In genomic region chrX:21382715-21383114, GRCh38 we compare ENCODE assay signal across 9 cellular contexts. TPM values are rescaled to one million over a fixed set of nuclear protein-coding genes. Genes with fewer than 3 reads are reported as not detected.
DNase-seq lines count a peak whose midpoint lies in the region; ATAC-seq, FAIRE-seq and TF ChIP-seq lines count a peak whose summit lies in the region.
"Had no signal": no experiment of that assay in that cellular context is flagged by ENCODE, and none has a peak within 500 bp of the region (broad histone marks: within the 10 kb centered on the region; RNA-seq: fewer than 3 reads in every experiment).

No MANE protein-coding gene starts in this region.

- FAIRE-seq in D721Med (lab: Jason Lieb, UNC) (no peak), GM19239 (lab: Jason Lieb, UNC) (peak; percentile 94)

- peak in 3 of 4 donors; percentile 52 to 68 (median 66) for ATAC-seq in right lobe of liver
- ATAC-seq in omental fat pad (ENCODE audit: low FRiP score): no peak

- peaks cover 0 to 25% (median 4%) of the 10 kb centered on the region in 4 donors for H3K4me1 ChIP-seq in right lobe of liver
- H3K4me1 ChIP-seq in tibial nerve: no peaks in the 10 kb centered on the region

- H3K27ac ChIP-seq in right lobe of liver (no peak overlapping the region), tibial nerve (no peak overlapping the region)

- TF ChIP-seq POLR2A in right lobe of liver (IDR thresholded peaks at IDR 0.05) (no peak), tibial nerve (IDR thresholded peaks at IDR 0.05) (no peak)

- peak; percentile 7 for TF ChIP-seq CTCF in D721Med (IDR thresholded peaks at IDR 0.05; ENCODE audit: insufficient read depth, missing control alignments)
- TF ChIP-seq CTCF in right lobe of liver (IDR thresholded peaks at IDR 0.05): peak; percentile 41 to 53 (median 43)
- peak in 2 of 5 experiments; percentile 22 to 27 for TF ChIP-seq CTCF in tibial nerve (IDR thresholded peaks at IDR 0.05)
- TF ChIP-seq CTCF in omental fat pad (IDR thresholded peaks at IDR 0.05): no peak

- DNase-seq in D721Med (ENCODE audit: insufficient read length, low spot score) (no peak), GM19239 (ENCODE audit: insufficient read length, low spot score) (no peak), RKO (ENCODE audit: low spot score) (peak; percentile 30), right lobe of liver (no peak), tibial nerve (ENCODE audit: low spot score in 2 of 2) (no peak), HuH-7.5 (ENCODE audit: low spot score) (no peak), omental fat pad (ENCODE audit: low spot score) (no peak)
- DNase-seq: activated CD4-positive, alpha-beta T cell treated with anti-CD3 and anti-CD28 coated beads, Interleukin-2, amount 50 U/mL, for 4 hours; amygdala had no signal

- no peaks in the 10 kb centered on the region for H3K9me3 ChIP-seq in right lobe of liver
- H3K9me3 ChIP-seq in tibial nerve: no peaks in the 10 kb centered on the region

- WGBS in right lobe of liver (ENCODE audit: insufficient coverage, low coverage, low lambda C conversion rate, missing lambda C conversion rate): 38% methylated on average over 2 of the region's 2 CpGs
- 56 to 59% methylated on average over 2 of the region's 2 CpGs for WGBS in tibial nerve, 2 donors

- TF ChIP-seq EP300 in tibial nerve (IDR thresholded peaks at IDR 0.05): no peak

- H3K36me3 ChIP-seq in right lobe of liver: no peaks in the 10 kb centered on the region
- H3K36me3 ChIP-seq in tibial nerve: no peaks in the 10 kb centered on the region

- intact Hi-C loops in right lobe of liver (cut with DNase I): no loop called here

- no peak overlapping the region for H3K4me3 ChIP-seq in right lobe of liver
- no peak overlapping the region for H3K4me3 ChIP-seq in tibial nerve

- no peaks in the 10 kb centered on the region for H3K27me3 ChIP-seq in right lobe of liver
- no peaks in the 10 kb centered on the region for H3K27me3 ChIP-seq in tibial nerve

RNA-seq across cellular contexts. Expression of gene CNKSR2, which starts 8.5 kb away (rescaled TPM):
- total RNA-seq in right lobe of liver: 1 to 10 TPM; 1.4 to 5.6 (median 2.6) TPM
- total RNA-seq in tibial nerve: 10 to 100 TPM; 28.8 to 98.3 (median 56.5) TPM
- 1 to 10 TPM; 4.8 to 9.5 (median 7.6) TPM for total RNA-seq in omental fat pad

Comparison
In these comparisons a context has a peak if more than half of its experiments do, and no peak if none do; other contexts are left out.
1. CTCF ChIP-seq: peak in D721Med (single experiment) and right lobe of liver (4 of 4); none in omental fat pad (0 of 3).